In the genomic region with DNA sequence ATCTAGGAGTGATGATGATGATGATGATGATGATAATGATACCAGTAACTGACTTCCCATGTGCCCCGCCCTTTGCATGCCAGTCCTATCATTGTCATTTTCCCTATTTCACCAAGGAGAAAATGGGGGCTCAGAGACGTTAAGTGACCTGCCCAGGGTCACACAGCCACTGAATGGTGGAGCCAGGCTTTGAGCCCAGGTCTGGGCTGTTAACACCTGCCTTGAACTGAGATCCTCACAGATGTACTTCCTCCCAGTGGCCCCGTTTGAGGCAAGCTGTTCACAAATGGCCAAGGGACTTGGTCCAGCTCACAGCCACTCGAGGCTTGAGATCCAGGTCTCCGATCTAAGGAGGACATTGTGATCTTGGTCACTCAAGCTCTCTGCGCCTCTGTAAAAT, we compare ENCODE assay signal across 1 cellular context.
TF ChIP-seq lines count a peak whose summit lies in the region.

No MANE protein-coding gene starts in this region.

TF ChIP-seq in IMR-90, 13 proteins besides CTCF, POLR2A, EP300 and RAD21:
- TF ChIP-seq, protein P1, sequence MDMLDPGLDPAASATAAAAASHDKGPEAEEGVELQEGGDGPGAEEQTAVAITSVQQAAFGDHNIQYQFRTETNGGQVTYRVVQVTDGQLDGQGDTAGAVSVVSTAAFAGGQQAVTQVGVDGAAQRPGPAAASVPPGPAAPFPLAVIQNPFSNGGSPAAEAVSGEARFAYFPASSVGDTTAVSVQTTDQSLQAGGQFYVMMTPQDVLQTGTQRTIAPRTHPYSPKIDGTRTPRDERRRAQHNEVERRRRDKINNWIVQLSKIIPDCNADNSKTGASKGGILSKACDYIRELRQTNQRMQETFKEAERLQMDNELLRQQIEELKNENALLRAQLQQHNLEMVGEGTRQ (IDR thresholded peaks at IDR 0.05; ENCODE audit: low read depth, low read length), result no peak
- TF ChIP-seq BHLHE40 (IDR thresholded peaks at IDR 0.05; ENCODE audit: low read depth, low read length), result no peak
- TF ChIP-seq FOS (IDR thresholded peaks at IDR 0.05; ENCODE audit: low read depth, low read length), result no peak
- TF ChIP-seq NFE2L2 (IDR thresholded peaks at IDR 0.05; ENCODE audit: low read depth, low read length), result no peak
- TF ChIP-seq SMC3 (IDR thresholded peaks at IDR 0.05; ENCODE audit: low read depth, low read length), result no peak
- no peak for TF ChIP-seq RCOR1 (IDR thresholded peaks at IDR 0.05; ENCODE audit: insufficient replicate concordance, low read length)
- no peak for TF ChIP-seq MAFK (IDR thresholded peaks at IDR 0.05; ENCODE audit: low read depth, low read length)
- no peak for TF ChIP-seq CEBPB (IDR thresholded peaks at IDR 0.05; ENCODE audit: low read depth, low read length)
- TF ChIP-seq MAZ (IDR thresholded peaks at IDR 0.05; ENCODE audit: borderline replicate concordance, low read depth, low read length), result no peak
- TF ChIP-seq, protein P2, sequence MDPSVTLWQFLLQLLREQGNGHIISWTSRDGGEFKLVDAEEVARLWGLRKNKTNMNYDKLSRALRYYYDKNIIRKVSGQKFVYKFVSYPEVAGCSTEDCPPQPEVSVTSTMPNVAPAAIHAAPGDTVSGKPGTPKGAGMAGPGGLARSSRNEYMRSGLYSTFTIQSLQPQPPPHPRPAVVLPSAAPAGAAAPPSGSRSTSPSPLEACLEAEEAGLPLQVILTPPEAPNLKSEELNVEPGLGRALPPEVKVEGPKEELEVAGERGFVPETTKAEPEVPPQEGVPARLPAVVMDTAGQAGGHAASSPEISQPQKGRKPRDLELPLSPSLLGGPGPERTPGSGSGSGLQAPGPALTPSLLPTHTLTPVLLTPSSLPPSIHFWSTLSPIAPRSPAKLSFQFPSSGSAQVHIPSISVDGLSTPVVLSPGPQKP (IDR thresholded peaks at IDR 0.05; ENCODE audit: borderline replicate concordance, low read depth, low read length), result no peak
- TF ChIP-seq CHD1 (IDR thresholded peaks at IDR 0.05; ENCODE audit: low read depth, low read length), result no peak
